22 cellular contexts compared by ENCODE assay signal in genomic region chr21:29943885-29944284, GRCh38. TPM values are rescaled to one million over a fixed set of nuclear protein-coding genes. Genes with fewer than 3 reads are reported as not detected.
A peak's percentile ranks its signal among the peaks of the same experiment; 100 is the strongest.
DNase-seq lines count a peak whose midpoint lies in the region; ATAC-seq and TF ChIP-seq lines count a peak whose summit lies in the region.
"Had no signal": no experiment of that assay in that cellular context is flagged by ENCODE, and none has a peak within 500 bp of the region (broad histone marks: within the 10 kb centered on the region; RNA-seq: fewer than 3 reads in every experiment).

No MANE protein-coding gene starts in this region.

- H3K79me2 ChIP-seq in GM23338 (replicated peaks; ENCODE audit: insufficient read depth): no peaks in the 10 kb centered on the region

- no peak overlapping the region for H2AFZ ChIP-seq in GM23338

- H3K4me1 Mint-ChIP-seq in GM23338: peaks cover 5% of the 10 kb centered on the region
- H3K4me1 Mint-ChIP-seq in stimulated activated naive CD8-positive, alpha-beta T cell treated with anti-CD3 and anti-CD28 coated beads, Interleukin-15, amount 100 ng/mL, for 72 hours: peaks cover 10% of the 10 kb centered on the region
- H3K4me1 Mint-ChIP-seq: activated B cell treated with CpG ODN at 0.5 μM for 24 hours had no signal

- no peak overlapping the region for H3K4me3 Mint-ChIP-seq in GM23338
- H3K4me3 Mint-ChIP-seq in stimulated activated naive CD8-positive, alpha-beta T cell treated with anti-CD3 and anti-CD28 coated beads, Interleukin-15, amount 100 ng/mL, for 72 hours: no peak overlapping the region
- H3K4me3 Mint-ChIP-seq: activated B cell treated with CpG ODN at 0.5 μM for 24 hours had no signal

- no peak overlapping the region for H3K27ac Mint-ChIP-seq in GM23338
- H3K27ac Mint-ChIP-seq in stimulated activated naive CD8-positive, alpha-beta T cell treated with anti-CD3 and anti-CD28 coated beads, Interleukin-15, amount 100 ng/mL, for 72 hours: no peak overlapping the region
- H3K27ac Mint-ChIP-seq: activated B cell treated with CpG ODN at 0.5 μM for 24 hours had no signal

- no peaks in the 10 kb centered on the region for H3K36me3 Mint-ChIP-seq in GM23338 (ENCODE audit: low read depth)

- H3K9me3 Mint-ChIP-seq in GM23338: no peaks in the 10 kb centered on the region; the same call in 2 of the 3 replicates
- H3K9me3 Mint-ChIP-seq in stimulated activated naive CD8-positive, alpha-beta T cell treated with anti-CD3 and anti-CD28 coated beads, Interleukin-15, amount 100 ng/mL, for 72 hours: no peaks in the 10 kb centered on the region

- ATAC-seq in GM23338: no peak
- ATAC-seq in stimulated activated naive CD8-positive, alpha-beta T cell treated with anti-CD3 and anti-CD28 coated beads, Interleukin-15, amount 100 ng/mL, for 72 hours: no peak
- ATAC-seq in left colon: no peak
- no peak for ATAC-seq in omental fat pad (ENCODE audit: low FRiP score)
- ATAC-seq: left lobe of liver had no signal

- no peaks in the 10 kb centered on the region for H4K20me1 ChIP-seq in GM23338 (replicated peaks; ENCODE audit: insufficient read depth)

- H3K4me2 ChIP-seq in GM23338: no peak overlapping the region

- H3K9me2 ChIP-seq in GM23338 (ENCODE audit: insufficient read depth): no peaks in the 10 kb centered on the region

- no peaks in the 10 kb centered on the region for H3K36me3 ChIP-seq in GM23338 (ENCODE audit: insufficient read depth)

- H3K4me3 ChIP-seq in GM23338: no peak overlapping the region
- no peak overlapping the region for H3K4me3 ChIP-seq in fibroblast of pulmonary artery (replicated peaks; ENCODE audit: low read depth, low read length)

- DNase-seq in GM23338 (ENCODE audit: low spot score) (peak; percentile 30), SW480 (ENCODE audit: low spot score) (peak; percentile 17), fibroblast of pulmonary artery (ENCODE audit: low read depth) (no peak), left colon (no peak), omental fat pad (ENCODE audit: low spot score) (no peak)
- DNase-seq in stimulated activated naive CD8-positive, alpha-beta T cell treated with anti-CD3 and anti-CD28 coated beads, Interleukin-15, amount 100 ng/mL, for 72 hours: no peak
- DNase-seq in central memory CD4-positive, alpha-beta T cell: no peak
- DNase-seq: activated B cell treated with CpG ODN at 0.5 μM for 24 hours; activated effector memory CD4-positive, alpha-beta T cell treated with anti-CD3 and anti-CD28 coated beads, Interleukin-2, amount 50 U/mL, for 16 hours; anterior cingulate cortex; dermis blood vessel endothelial cell; hippocampal formation; KBM-7; NCI-H1105 treated with DMSO at 0.1 percent for 48 hours; NCI-H2227 treated with DMSO at 0.1 percent for 48 hours; stimulated activated CD4-positive, alpha-beta T cell treated with anti-CD3 and anti-CD28 coated beads, Interleukin-15, amount 100 ng/mL, for 24 hours; SW 1271 had no signal

- H3K4me1 ChIP-seq in GM23338 (ENCODE audit: insufficient read depth): peaks cover 5% of the 10 kb centered on the region; the same call in 1 of the 2 replicates

- intact Hi-C loops in left colon (cut with DNase I, micrococcal nuclease): no loop called here

- H3K27me3 ChIP-seq in GM23338 (ENCODE audit: insufficient read depth): peaks cover 36% of the 10 kb centered on the region

- no peaks in the 10 kb centered on the region for H3F3A ChIP-seq in GM23338 (replicated peaks; ENCODE audit: low read depth)

- TF ChIP-seq CTCF in 22Rv1 (IDR thresholded peaks at IDR 0.05) (peak; percentile 63), GM23338 (conservative IDR thresholded peaks at IDR 0.05; ENCODE audit: low read depth in 2 of 2) (peak; percentile 58 to 63), fibroblast of pulmonary artery (IDR thresholded peaks at IDR 0.05; ENCODE audit: low read length, missing control alignments) (peak; percentile 12), omental fat pad (IDR thresholded peaks at IDR 0.05) (no peak)

- peaks cover 25% of the 10 kb centered on the region for H3K27me3 Mint-ChIP-seq in GM23338 (ENCODE audit: insufficient read depth, low read depth, poor library complexity)
- H3K27me3 Mint-ChIP-seq in stimulated activated naive CD8-positive, alpha-beta T cell treated with anti-CD3 and anti-CD28 coated beads, Interleukin-15, amount 100 ng/mL, for 72 hours: peaks cover 43% of the 10 kb centered on the region

- no peak overlapping the region for H3K27ac ChIP-seq in 22Rv1
- H3K27ac ChIP-seq in GM23338 (ENCODE audit: low read depth): no peak overlapping the region
- H3K27ac ChIP-seq: HL-60 had no signal

TF ChIP-seq in GM23338, 12 proteins besides CTCF, POLR2A, EP300 and RAD21 (continues in another document):
- TF ChIP-seq REST (IDR thresholded peaks at IDR 0.05; ENCODE audit: unreplicated experiment): no peak
- TF ChIP-seq ZNF331 (CRISPR knock-in tag; IDR thresholded peaks at IDR 0.05; ENCODE audit: low read depth): no peak
- TF ChIP-seq STAT1 (IDR thresholded peaks at IDR 0.05; ENCODE audit: unreplicated experiment): no peak
- no peak for TF ChIP-seq EZH2phosphoT487 (IDR thresholded peaks at IDR 0.05; ENCODE audit: unreplicated experiment)
- TF ChIP-seq NANOG (IDR thresholded peaks at IDR 0.05; ENCODE audit: borderline replicate concordance): no peak
- TF ChIP-seq ETS1 (IDR thresholded peaks at IDR 0.05): no peak

RNA-seq across cellular contexts. Expression of gene GRIK1, which starts 4.1 kb away (rescaled TPM):
- 0.23 and 0.42 TPM in 2 replicates for total RNA-seq in GM23338 (2014; rRNA removed; shearing (Covaris generic))
- 0.18 TPM in 1 of 2 replicates, not detected in the other for polyA plus RNA-seq in GM23338 (2016; fragmentation: Nextera tagmentation; extraction: Ambion mirVana)
- total RNA-seq in left colon (under 1 TPM; 0.09 to 0.14 TPM), omental fat pad (under 1 TPM in 3 of 4 donors, not detected in 1; 0.09 to 0.44 (median 0.32) TPM)
- total RNA-seq: activated B cell treated with CpG ODN at 0.5 μM for 24 hours, fibroblast of lung, pulmonary artery endothelial cell had no signal
- polyA plus RNA-seq: fibroblast of lung had no signal

Comparison
In these comparisons a context has a peak if more than half of its experiments do, and no peak if none do; other contexts are left out.
1. CTCF ChIP-seq: peak in 22Rv1 (single experiment), GM23338 (2 of 2) and fibroblast of pulmonary artery (single experiment); none in omental fat pad (0 of 3).
2. DNase-seq: peak in GM23338 (single experiment) and SW480 (single experiment); none in fibroblast of pulmonary artery (single experiment), stimulated activated naive CD8-positive, alpha-beta T cell treated with anti-CD3 and anti-CD28 coated beads, Interleukin-15, amount 100 ng/mL, for 72 hours (0 of 2), left colon (0 of 2), omental fat pad (single experiment) and central memory CD4-positive, alpha-beta T cell (single experiment).